1 cellular context compared by ENCODE assay signal in genomic region chr3:32684029-32684799, GRCh38.
A peak's percentile ranks its signal among the peaks of the same experiment; 100 is the strongest.
TF ChIP-seq lines count a peak whose summit lies in the region.

No MANE protein-coding gene starts in this region.

TF ChIP-seq in GM12878, 131 proteins besides CTCF, POLR2A, EP300 and RAD21 (continued from another document):
- TF ChIP-seq ZBTB4 (CRISPR knock-in tag; IDR thresholded peaks at IDR 0.05) = no peak
- 0 out of 2 replicates have a peak, but pooled peaks have one; percentile 19 for TF ChIP-seq SMARCA5 (IDR thresholded peaks at IDR 0.05)
- peak; percentile 18; the same call in 1 of the 2 replicates for TF ChIP-seq CREM (IDR thresholded peaks at IDR 0.05; ENCODE audit: low read depth)
